1 cellular context compared by ENCODE assay signal in the genomic region with DNA sequence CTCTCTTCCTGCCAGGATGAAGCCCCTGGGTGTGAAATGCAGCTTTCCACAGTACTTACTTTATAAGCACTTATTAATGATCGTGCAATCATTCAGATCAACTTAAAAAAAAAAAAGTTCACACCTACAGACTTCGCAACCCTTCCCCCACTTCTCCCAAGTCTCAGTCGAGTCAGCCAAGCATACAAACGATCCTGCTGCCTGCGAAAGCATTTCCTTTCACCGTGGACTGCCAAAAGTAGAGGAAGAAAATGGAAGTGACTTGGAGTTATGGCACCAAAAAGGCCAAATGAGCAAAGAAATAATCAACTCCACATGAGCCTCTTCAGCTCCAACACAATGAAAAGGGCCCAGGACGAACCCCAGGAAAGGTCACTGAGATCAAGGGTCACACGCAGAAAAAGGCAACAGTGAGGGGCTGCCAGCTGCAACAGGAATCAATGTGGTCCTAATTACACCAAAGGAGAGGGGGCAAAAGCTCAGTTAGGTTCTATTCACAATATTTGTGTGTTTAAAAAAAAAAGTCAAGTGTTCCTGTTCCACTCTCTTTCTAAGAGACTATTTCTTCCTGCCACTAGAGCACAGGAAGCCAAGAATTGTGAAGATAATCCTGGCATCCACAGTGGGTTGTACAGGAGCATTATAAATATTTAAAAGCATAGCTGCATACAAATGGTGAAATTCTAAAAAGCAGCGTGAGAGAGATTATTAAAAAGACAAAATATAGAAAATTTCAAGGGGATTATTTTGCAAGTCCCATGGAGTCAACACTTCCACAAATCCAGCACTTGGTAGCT.
TF ChIP-seq lines count a peak whose summit lies in the region.

No MANE protein-coding gene starts in this region.

TF ChIP-seq in WTC11, 78 proteins besides CTCF, POLR2A, EP300 and RAD21:
- TF ChIP-seq, protein P1, sequence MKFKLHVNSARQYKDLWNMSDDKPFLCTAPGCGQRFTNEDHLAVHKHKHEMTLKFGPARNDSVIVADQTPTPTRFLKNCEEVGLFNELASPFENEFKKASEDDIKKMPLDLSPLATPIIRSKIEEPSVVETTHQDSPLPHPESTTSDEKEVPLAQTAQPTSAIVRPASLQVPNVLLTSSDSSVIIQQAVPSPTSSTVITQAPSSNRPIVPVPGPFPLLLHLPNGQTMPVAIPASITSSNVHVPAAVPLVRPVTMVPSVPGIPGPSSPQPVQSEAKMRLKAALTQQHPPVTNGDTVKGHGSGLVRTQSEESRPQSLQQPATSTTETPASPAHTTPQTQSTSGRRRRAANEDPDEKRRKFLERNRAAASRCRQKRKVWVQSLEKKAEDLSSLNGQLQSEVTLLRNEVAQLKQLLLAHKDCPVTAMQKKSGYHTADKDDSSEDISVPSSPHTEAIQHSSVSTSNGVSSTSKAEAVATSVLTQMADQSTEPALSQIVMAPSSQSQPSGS (CRISPR knock-in tag; IDR thresholded peaks at IDR 0.05; ENCODE audit: borderline replicate concordance, low read depth) = no peak
- TF ChIP-seq KAT7 (CRISPR knock-in tag; IDR thresholded peaks at IDR 0.05; ENCODE audit: borderline replicate concordance) (no peak), TEAD4 (CRISPR knock-in tag; IDR thresholded peaks at IDR 0.05) (no peak), OVOL2 (CRISPR knock-in tag; IDR thresholded peaks at IDR 0.05; ENCODE audit: borderline replicate concordance) (no peak), TEAD1 (CRISPR knock-in tag; IDR thresholded peaks at IDR 0.05) (no peak), NR3C1 (CRISPR knock-in tag; conservative IDR thresholded peaks at IDR 0.05; ENCODE audit: low read depth) (no peak), ATF1 (CRISPR knock-in tag; IDR thresholded peaks at IDR 0.05) (no peak), NR1H2 (CRISPR knock-in tag; IDR thresholded peaks at IDR 0.05) (no peak), MXD4 (CRISPR knock-in tag; IDR thresholded peaks at IDR 0.05; ENCODE audit: borderline replicate concordance) (no peak), ZBTB21 (CRISPR knock-in tag; IDR thresholded peaks at IDR 0.05; ENCODE audit: borderline replicate concordance) (no peak)
